In the genomic region with DNA sequence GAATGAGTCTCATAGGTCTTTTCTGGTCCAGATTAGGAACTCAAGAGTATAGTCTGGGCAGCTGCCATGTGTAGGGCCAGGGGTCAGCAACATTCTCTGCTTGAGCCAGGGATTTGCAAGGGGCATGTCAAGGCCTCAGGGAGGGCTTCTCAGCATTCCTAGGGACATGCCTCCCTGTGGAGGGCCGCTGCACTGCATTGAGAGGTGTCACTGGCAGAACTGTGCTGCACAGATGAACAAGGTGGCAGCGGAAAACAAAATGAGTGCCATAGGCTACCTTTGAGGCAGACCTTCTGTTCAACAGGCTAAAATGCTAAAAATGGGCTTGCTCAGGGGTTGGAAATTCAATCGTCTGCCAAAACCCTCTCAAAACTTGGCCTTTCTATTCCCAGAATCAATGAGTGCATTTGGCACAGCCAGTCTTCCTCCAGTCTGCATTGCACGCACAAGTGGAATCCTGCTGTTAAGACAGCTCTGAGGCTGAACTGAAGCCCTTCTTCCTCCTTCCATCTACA, we compare ENCODE assay signal across 14 cellular contexts. TPM values are rescaled to one million over a fixed set of nuclear protein-coding genes. Genes with fewer than 3 reads are reported as not detected.
DNase-seq lines count a peak whose midpoint lies in the region; ATAC-seq and TF ChIP-seq lines count a peak whose summit lies in the region.
"Had no signal": no experiment of that assay in that cellular context is flagged by ENCODE, and none has a peak within 500 bp of the region (broad histone marks: within the 10 kb centered on the region; RNA-seq: fewer than 3 reads in every experiment).

No MANE protein-coding gene starts in this region.

- intact Hi-C loops in A673 (cut with micrococcal nuclease; ENCODE audit: unreplicated experiment), result no loop called here
- intact Hi-C loops in left lung (cut with DNase I), result no loop called here

- CTCF ChIA-PET in A673 (lab: Charles Lee) (no interaction called here), HEK293 (lab: Yijun Ruan, JAX) (interaction anchor here (0.6 kb wide), 1 partner anchor 240 kb away, joined by 3 read pairs; no protein-coding TSS in a partner anchor)

- H3K27ac ChIP-seq in A673 (ENCODE audit: low read depth, low read length, poor library complexity, severe bottlenecking) (no peak overlapping the region), HEK293 (ENCODE audit: extremely low read depth, low read depth, low read length) (no peak overlapping the region), left lung (no peak overlapping the region)

- ATAC-seq in left lung, result peak; percentile 20
- ATAC-seq in HG02870 (IDR thresholded peaks at IDR 0.05; ENCODE audit: unreplicated experiment), result no peak
- ATAC-seq in GM21360 (IDR thresholded peaks at IDR 0.05; ENCODE audit: unreplicated experiment), result no peak

- H3K9me3 ChIP-seq in A673 (ENCODE audit: low read depth, low read length, poor library complexity, severe bottlenecking) (no peaks in the 10 kb centered on the region), HEK293 (ENCODE audit: control insufficient read depth, insufficient read depth, low read depth, low read length) (no peaks in the 10 kb centered on the region), left lung (no peaks in the 10 kb centered on the region)
- H3K9me3 ChIP-seq: HAP-1 had no signal

- no TSS peak for BruUV-seq in A673 (replicated peaks; lab: Mats Ljungman, UMichigan)

- in situ Hi-C loops in astrocyte of the cerebellum (cut with HindIII; ENCODE audit: low sequenced_read_pairs), result no loop called here

- POLR2A ChIA-PET in A673 (lab: Charles Lee; ENCODE audit: low non-redundant PET), result no interaction called here
- POLR2A ChIA-PET in HEK293 (lab: Yijun Ruan, JAX), result no interaction called here

- DNase-seq in A673 (ENCODE audit: low spot score) (peak; percentile 11), astrocyte of the cerebellum (ENCODE audit: low read depth) (peak; percentile 9), left lung (no peak), NCI-H2227 (lab: John Stamatoyannopoulos, UW; ENCODE audit: unreplicated experiment) (no peak)
- no peak for DNase-seq in activated naive CD4-positive, alpha-beta T cell (lab: John Stamatoyannopoulos, UW)
- DNase-seq: activated T-cell treated with anti-CD3 and anti-CD28 coated beads, Interleukin-2, amount 50 U/mL, for 24 hours; kidney; RPMI8226; stimulated activated CD4-positive, alpha-beta T cell treated with anti-CD3 and anti-CD28 coated beads, Interleukin-15, amount 100 ng/mL, for 24 hours had no signal

- TF ChIP-seq CTCF in A673 (conservative IDR thresholded peaks at IDR 0.05; ENCODE audit: low read depth, low read length), result no peak; the same call in 1 of the 2 replicates
- TF ChIP-seq CTCF in HEK293 (tag by site-specific recombination; IDR thresholded peaks at IDR 0.05), result peak; percentile 10; the same call in 1 of the 2 replicates
- TF ChIP-seq CTCF in astrocyte of the cerebellum (IDR thresholded peaks at IDR 0.05; ENCODE audit: low read depth, low read length, missing control alignments), result peak; percentile 11
- no peak for TF ChIP-seq CTCF in left lung (IDR thresholded peaks at IDR 0.05)

- H3K4me1 ChIP-seq in A673 (ENCODE audit: insufficient read depth, low read length, poor library complexity, severe bottlenecking) (no peaks in the 10 kb centered on the region), HEK293 (ENCODE audit: control insufficient read depth, insufficient read depth, low read length) (no peaks in the 10 kb centered on the region; the same call in 1 of the 2 replicates), left lung (no peaks in the 10 kb centered on the region)
- H3K4me1 ChIP-seq: HAP-1 had no signal

- H3K36me3 ChIP-seq in A673 (ENCODE audit: insufficient read depth, low read length, poor library complexity, severe bottlenecking) (no peaks in the 10 kb centered on the region), HEK293 (ENCODE audit: control insufficient read depth in 2 of 2, insufficient read depth in 1 of 2, low read length in 2 of 2) (no peaks in the 10 kb centered on the region), left lung (no peaks in the 10 kb centered on the region)
- H3K36me3 ChIP-seq: HAP-1 had no signal

- H3K27me3 ChIP-seq in A673 (replicated peaks; ENCODE audit: insufficient read depth, low read depth, low read length, poor library complexity) (no peaks in the 10 kb centered on the region), left lung (no peaks in the 10 kb centered on the region)

- H3K4me3 ChIP-seq in A673 (ENCODE audit: low read depth, low read length, poor library complexity, severe bottlenecking), result no peak overlapping the region
- no peak overlapping the region for H3K4me3 ChIP-seq in HEK293 (ENCODE audit: low read depth, low read length)
- no peak overlapping the region for H3K4me3 ChIP-seq in astrocyte of the cerebellum (ENCODE audit: low read depth, low read length)
- no peak overlapping the region for H3K4me3 ChIP-seq in left lung
- H3K4me3 ChIP-seq: HAP-1 had no signal

TF ChIP-seq in HEK293, 187 proteins besides CTCF, POLR2A, EP300 and RAD21:
- TF ChIP-seq ZNF600 (tag by site-specific recombination; IDR thresholded peaks at IDR 0.05) (peak; percentile 54), ZNF37A (tag by site-specific recombination; IDR thresholded peaks at IDR 0.05) (no peak), SCRT2 (tag by site-specific recombination; IDR thresholded peaks at IDR 0.05) (no peak), SALL2 (tag by site-specific recombination; IDR thresholded peaks at IDR 0.05; ENCODE audit: borderline replicate concordance) (no peak), HOXD13 (CRISPR knock-in tag; IDR thresholded peaks at IDR 0.05; ENCODE audit: borderline replicate concordance) (no peak), ZBTB20 (tag by site-specific recombination; IDR thresholded peaks at IDR 0.05) (no peak), OSR2 (tag by site-specific recombination; IDR thresholded peaks at IDR 0.05) (no peak)
- TF ChIP-seq, protein P1, sequence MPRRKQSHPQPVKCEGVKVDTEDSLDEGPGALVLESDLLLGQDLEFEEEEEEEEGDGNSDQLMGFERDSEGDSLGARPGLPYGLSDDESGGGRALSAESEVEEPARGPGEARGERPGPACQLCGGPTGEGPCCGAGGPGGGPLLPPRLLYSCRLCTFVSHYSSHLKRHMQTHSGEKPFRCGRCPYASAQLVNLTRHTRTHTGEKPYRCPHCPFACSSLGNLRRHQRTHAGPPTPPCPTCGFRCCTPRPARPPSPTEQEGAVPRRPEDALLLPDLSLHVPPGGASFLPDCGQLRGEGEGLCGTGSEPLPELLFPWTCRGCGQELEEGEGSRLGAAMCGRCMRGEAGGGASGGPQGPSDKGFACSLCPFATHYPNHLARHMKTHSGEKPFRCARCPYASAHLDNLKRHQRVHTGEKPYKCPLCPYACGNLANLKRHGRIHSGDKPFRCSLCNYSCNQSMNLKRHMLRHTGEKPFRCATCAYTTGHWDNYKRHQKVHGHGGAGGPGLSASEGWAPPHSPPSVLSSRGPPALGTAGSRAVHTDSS (tag by site-specific recombination; IDR thresholded peaks at IDR 0.05), result no peak
- TF ChIP-seq, protein P2, sequence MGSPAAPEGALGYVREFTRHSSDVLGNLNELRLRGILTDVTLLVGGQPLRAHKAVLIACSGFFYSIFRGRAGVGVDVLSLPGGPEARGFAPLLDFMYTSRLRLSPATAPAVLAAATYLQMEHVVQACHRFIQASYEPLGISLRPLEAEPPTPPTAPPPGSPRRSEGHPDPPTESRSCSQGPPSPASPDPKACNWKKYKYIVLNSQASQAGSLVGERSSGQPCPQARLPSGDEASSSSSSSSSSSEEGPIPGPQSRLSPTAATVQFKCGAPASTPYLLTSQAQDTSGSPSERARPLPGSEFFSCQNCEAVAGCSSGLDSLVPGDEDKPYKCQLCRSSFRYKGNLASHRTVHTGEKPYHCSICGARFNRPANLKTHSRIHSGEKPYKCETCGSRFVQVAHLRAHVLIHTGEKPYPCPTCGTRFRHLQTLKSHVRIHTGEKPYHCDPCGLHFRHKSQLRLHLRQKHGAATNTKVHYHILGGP (tag by site-specific recombination; IDR thresholded peaks at IDR 0.05), result no peak
TF ChIP-seq in HEK293: peak in this region for 1.

RNA-seq across cellular contexts. Expression of a gene that starts 51.6 kb away (rescaled TPM):
- total RNA-seq in A673 (2021), result 103 and 104 TPM in 2 replicates
- 10 to 100 TPM; 34.9 to 47.0 TPM for total RNA-seq in left lung

RNA-seq across cellular contexts. Expression of a gene that starts 51.9 kb away (rescaled TPM):
- not detected in 2 replicates for total RNA-seq in A673 (2021)
- total RNA-seq in left lung, result 1 to 10 TPM in 1 of 2 donors, not detected in 1; 1.5 TPM
- total RNA-seq: bronchial epithelial cell had no signal

RNA-seq across cellular contexts. Expression of a gene that starts 55.1 kb away (rescaled TPM):
- total RNA-seq in A673 (2021), result 50.8 and 53.3 TPM in 2 replicates
- 10 to 100 TPM; 52.9 to 84.1 TPM for total RNA-seq in left lung

Comparison
In these comparisons a context has a peak if more than half of its experiments do, and no peak if none do; other contexts are left out.
1. DNase-seq: peak in A673 (single experiment) and astrocyte of the cerebellum (single experiment); none in left lung (0 of 2), activated naive CD4-positive, alpha-beta T cell (0 of 4) and NCI-H2227 (single experiment).
2. CTCF ChIP-seq: peak in HEK293 (single experiment) and astrocyte of the cerebellum (single experiment); none in A673 (single experiment) and left lung (0 of 2).